ENCODE assay signal across 6 cellular contexts in the genomic region with DNA sequence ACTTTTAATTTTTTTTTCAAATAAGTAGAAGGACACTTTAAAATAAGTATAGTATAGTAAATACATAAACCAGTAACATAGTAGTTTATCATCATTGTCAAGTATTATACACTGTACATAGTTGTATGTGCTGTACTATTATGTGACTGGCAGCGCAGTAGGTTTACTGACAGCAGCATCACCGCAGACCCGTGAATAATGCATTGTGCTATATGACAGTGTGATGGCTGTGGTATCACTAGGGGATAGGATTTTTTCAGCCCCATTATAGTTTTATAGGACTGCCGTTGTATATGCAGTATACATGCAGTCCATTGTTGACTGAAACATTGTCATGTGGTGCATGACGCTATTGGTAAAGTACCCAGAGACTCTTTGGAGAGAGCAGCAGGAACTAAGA.
"Had no signal": no experiment of that assay in that cellular context is flagged by ENCODE, and none has a peak within 500 bp of the region (broad histone marks: within the 10 kb centered on the region; RNA-seq: fewer than 3 reads in every experiment).

No MANE protein-coding gene starts in this region.

- FAIRE-seq: HTR-8/SVneo, K562 had no signal

- DNase-seq: IMR-90, KBM-7, KG1 had no signal

- H3K4me3 ChIP-seq: K562 had no signal

- ATAC-seq: K562 had no signal

- H3K27ac ChIP-seq: HL-60 had no signal
